ENCODE assay signal across 8 cellular contexts in genomic region chr19:1105217-1105872, GRCh38. TPM values are rescaled to one million over a fixed set of nuclear protein-coding genes. Genes with fewer than 3 reads are reported as not detected.
DNase-seq lines count a peak whose midpoint lies in the region; ATAC-seq and TF ChIP-seq lines count a peak whose summit lies in the region.

No MANE protein-coding gene starts in this region.

- H3K4me3 Mint-ChIP-seq in brain (peak overlapping the region; percentile 79 to 87 (median 81)), memory B cell (peak overlapping the region; percentile 78)

- H3K9me3 Mint-ChIP-seq in brain (no peaks in the 10 kb centered on the region), memory B cell (no peaks in the 10 kb centered on the region)

- H3K4me1 ChIP-seq in left ventricle myocardium inferior (peaks cover 68% of the 10 kb centered on the region), uterus (peaks cover 16 to 19% of the 10 kb centered on the region in 2 donors)

- peak overlapping the region in 2 of 5 experiments; percentile 50 to 81 for H3K27ac Mint-ChIP-seq in brain
- H3K27ac Mint-ChIP-seq in memory B cell = peak overlapping the region; percentile 85

- H3K36me3 ChIP-seq in left ventricle myocardium inferior (peaks cover 44% of the 10 kb centered on the region), uterus (no peaks in the 10 kb centered on the region)

- ATAC-seq in Right ventricle myocardium inferior (no peak), memory B cell (ENCODE audit: low read depth) (no peak)

- no peak for TF ChIP-seq POLR2A in uterus (IDR thresholded peaks at IDR 0.05)

- no peak for DNase-seq in left ventricle myocardium inferior
- no peak for DNase-seq in Right ventricle myocardium inferior (ENCODE audit: missing footprints)
- no peak for DNase-seq in memory B cell (ENCODE audit: low spot score in 2 of 2)
- no peak for DNase-seq in uterus
- DNase-seq in NK-92 treated with Interleukin-12 subunit alpha and Interleukin-12 subunit beta, amount 100 ng/mL, for 24 hours (lab: John Stamatoyannopoulos, UW) = no peak
- no peak for DNase-seq in stimulated activated naive CD4-positive, alpha-beta T cell treated with Interleukin-2 at 50 U/mL for 16 hours (lab: John Stamatoyannopoulos, UW)
- no peak for DNase-seq in NCI-H1417 treated with DMSO at 0.1 percent for 48 hours (lab: John Stamatoyannopoulos, UW)

- H3K9me3 ChIP-seq in left ventricle myocardium inferior (replicated peaks) = no peaks in the 10 kb centered on the region
- no peaks in the 10 kb centered on the region for H3K9me3 ChIP-seq in uterus

- intact Hi-C loops in left ventricle myocardium inferior (cut with micrococcal nuclease) (no loop called here), Right ventricle myocardium inferior (cut with DNase I) (no loop called here), uterus (cut with DNase I; ENCODE audit: low total_unique reads) (loop anchor here (10.0 kb wide), 1 partner anchor 181 kb away; the partner anchor contains the start of gene ARID3A)

- H3K27me3 ChIP-seq in left ventricle myocardium inferior (ENCODE audit: low read depth) (no peaks in the 10 kb centered on the region), uterus (no peaks in the 10 kb centered on the region)

- TF ChIP-seq CTCF in left ventricle myocardium inferior (IDR thresholded peaks at IDR 0.05; ENCODE audit: borderline replicate concordance) = no peak
- TF ChIP-seq CTCF in brain (conservative IDR thresholded peaks at IDR 0.05) = no peak
- TF ChIP-seq CTCF in uterus (IDR thresholded peaks at IDR 0.05) = no peak

- H3K27ac ChIP-seq in left ventricle myocardium inferior (replicated peaks) = peak overlapping the region; percentile 99
- peak overlapping the region; percentile 96 to 100 for H3K27ac ChIP-seq in uterus

- H3K4me3 ChIP-seq in left ventricle myocardium inferior (peak overlapping the region; percentile 95), uterus (peak overlapping the region; percentile 57 to 91)

- H3K36me3 Mint-ChIP-seq in brain (no peaks in the 10 kb centered on the region), memory B cell (peaks cover 1% of the 10 kb centered on the region)

- no peaks in the 10 kb centered on the region for H3K27me3 Mint-ChIP-seq in brain
- no peaks in the 10 kb centered on the region for H3K27me3 Mint-ChIP-seq in memory B cell

- H3K4me1 Mint-ChIP-seq in brain (peaks cover 37% of the 10 kb centered on the region), memory B cell (peaks cover 8% of the 10 kb centered on the region)

RNA-seq across cellular contexts. Expression of gene GPX4, which starts 1.6 kb away (rescaled TPM):
- total RNA-seq in left ventricle myocardium inferior = 327 TPM
- 361 TPM for total RNA-seq in Right ventricle myocardium inferior
- 1,257 TPM for polyA plus RNA-seq in brain (ENCODE audit: insufficient read depth, low read depth, low replicate concordance)
- total RNA-seq in uterus = 100 to 1,000 TPM in 3 of 4 donors, 10 to 100 TPM in 1; 68.2 to 357 (median 163) TPM

RNA-seq across cellular contexts. Expression of gene POLR2E, which starts 10.2 kb away (rescaled TPM):
- total RNA-seq in left ventricle myocardium inferior = 140 TPM
- total RNA-seq in Right ventricle myocardium inferior = 142 TPM
- 401 TPM for polyA plus RNA-seq in brain (ENCODE audit: insufficient read depth, low read depth, low replicate concordance)
- total RNA-seq in uterus = 100 to 1,000 TPM in 1 of 4 donors, 10 to 100 TPM in 3; 13.6 to 112 (median 59.8) TPM

RNA-seq across cellular contexts. Expression of gene ARHGAP45, which starts 38.4 kb away (rescaled TPM):
- total RNA-seq in left ventricle myocardium inferior (4.8 TPM), Right ventricle myocardium inferior (6.6 TPM), uterus (100 to 1,000 TPM in 1 of 4 donors, 1 to 10 TPM in 3; 4.1 to 154 (median 8.6) TPM)
- polyA plus RNA-seq in brain (ENCODE audit: insufficient read depth, low read depth, low replicate concordance) = 3.8 TPM
